In genomic region chr13:94854688-94855087, GRCh38 we compare ENCODE assay signal across 25 cellular contexts.
"Had no signal": no experiment of that assay in that cellular context is flagged by ENCODE, and none has a peak within 500 bp of the region (broad histone marks: within the 10 kb centered on the region; RNA-seq: fewer than 3 reads in every experiment).

No MANE protein-coding gene starts in this region.

- H3K27ac ChIP-seq: ascending aorta, heart left ventricle, ovary, prostate gland, sigmoid colon, tibial nerve had no signal

- DNase-seq: activated CD4-positive, alpha-beta T cell treated with anti-CD3 and anti-CD28 coated beads for 4 hours; activated CD4-positive, alpha-beta T cell treated with anti-CD3 and anti-CD28 coated beads, Interleukin-2, amount 50 U/mL, for 4 hours; activated CD8-positive, alpha-beta memory T cell treated with anti-CD3 and anti-CD28 coated beads, Interleukin-2, amount 50 U/mL, for 4 hours; activated effector memory CD4-positive, alpha-beta T cell treated with anti-CD3 and anti-CD28 coated beads, Interleukin-2, amount 50 U/mL, for 16 hours; activated naive CD4-positive, alpha-beta T cell treated with anti-CD3 and anti-CD28 coated beads, Interleukin-2, amount 10 ng/mL, durations not matched to agents 7 days and 5 days; activated naive CD8-positive, alpha-beta T cell treated with anti-CD3 and anti-CD28 coated beads, Interleukin-2, amount 10 ng/mL, durations not matched to agents 7 days and 5 days; activated T-cell treated with anti-CD3 and anti-CD28 coated beads, Interleukin-2, amount 50 U/mL, for 1 hour; caudate nucleus; cortex of kidney; effector memory CD8-positive, alpha-beta T cell; heart left ventricle; midbrain; naive thymus-derived CD4-positive, alpha-beta T cell; ovary; retina; sigmoid colon; stimulated activated CD4-positive, alpha-beta T cell treated with anti-CD3 and anti-CD28 coated beads, Interleukin-1b, Interleukin-23, amount 100 ng/mL, for 48 hours; stimulated activated naive CD4-positive, alpha-beta T cell treated with Interleukin-2 at 50 U/mL for 16 hours had no signal

- H3K9me3 Mint-ChIP-seq: activated naive CD4-positive, alpha-beta T cell treated with anti-CD3 and anti-CD28 coated beads, Interleukin-2, amount 10 ng/mL, durations not matched to agents 7 days and 5 days; activated T-helper 1 cell treated with anti-CD3 and anti-CD28 coated beads, Interleukin-12 subunit alpha, Interleukin-12 subunit beta, Interleukin-2, Interleukin-4 antibody, amounts not matched to agents 30 ng/mL and 10 ng/mL and 1 ng/mL, durations not matched to agents 14 hours and 24 hours and 36 hours; brain; effector memory CD8-positive, alpha-beta T cell; T-helper 2 cell treated with Interferon-gamma antibody and Interleukin-4, amounts not matched to agents 5 μg/mL and 100 μg/mL, for 36 hours had no signal

- H3K4me3 ChIP-seq: ascending aorta, heart left ventricle, ovary, prostate gland, sigmoid colon, smooth muscle cell, tibial nerve had no signal

- ATAC-seq: effector memory CD8-positive, alpha-beta T cell; heart left ventricle; naive thymus-derived CD4-positive, alpha-beta T cell had no signal

- H3K4me3 Mint-ChIP-seq: activated naive CD4-positive, alpha-beta T cell treated with anti-CD3 and anti-CD28 coated beads, Interleukin-2, amount 10 ng/mL, durations not matched to agents 7 days and 5 days; activated naive CD8-positive, alpha-beta T cell treated with anti-CD3 and anti-CD28 coated beads, Interleukin-2, amount 10 ng/mL, durations not matched to agents 7 days and 5 days; activated T-helper 1 cell treated with anti-CD3 and anti-CD28 coated beads, Interleukin-12 subunit alpha, Interleukin-12 subunit beta, Interleukin-2, Interleukin-4 antibody, amounts not matched to agents 30 ng/mL and 10 ng/mL and 1 ng/mL, durations not matched to agents 14 hours and 24 hours and 36 hours; brain; effector memory CD8-positive, alpha-beta T cell; naive thymus-derived CD4-positive, alpha-beta T cell; T-helper 2 cell treated with Interferon-gamma antibody and Interleukin-4, amounts not matched to agents 5 μg/mL and 100 μg/mL, for 36 hours had no signal

- H3K4me1 Mint-ChIP-seq: activated naive CD8-positive, alpha-beta T cell treated with anti-CD3 and anti-CD28 coated beads, Interleukin-2, amount 10 ng/mL, durations not matched to agents 7 days and 5 days had no signal

- H3K36me3 Mint-ChIP-seq: activated naive CD4-positive, alpha-beta T cell treated with anti-CD3 and anti-CD28 coated beads, Interleukin-2, amount 10 ng/mL, durations not matched to agents 7 days and 5 days; activated naive CD8-positive, alpha-beta T cell treated with anti-CD3 and anti-CD28 coated beads, Interleukin-2, amount 10 ng/mL, durations not matched to agents 7 days and 5 days; brain had no signal

- H3K36me3 ChIP-seq: ascending aorta, heart left ventricle, ovary, prostate gland, sigmoid colon, tibial nerve had no signal

- H3K27ac Mint-ChIP-seq: activated naive CD4-positive, alpha-beta T cell treated with anti-CD3 and anti-CD28 coated beads, Interleukin-2, amount 10 ng/mL, durations not matched to agents 7 days and 5 days; activated naive CD8-positive, alpha-beta T cell treated with anti-CD3 and anti-CD28 coated beads, Interleukin-2, amount 10 ng/mL, durations not matched to agents 7 days and 5 days; activated T-helper 1 cell treated with anti-CD3 and anti-CD28 coated beads, Interleukin-12 subunit alpha, Interleukin-12 subunit beta, Interleukin-2, Interleukin-4 antibody, amounts not matched to agents 30 ng/mL and 10 ng/mL and 1 ng/mL, durations not matched to agents 14 hours and 24 hours and 36 hours; brain; effector memory CD8-positive, alpha-beta T cell; T-helper 2 cell treated with Interferon-gamma antibody and Interleukin-4, amounts not matched to agents 5 μg/mL and 100 μg/mL, for 36 hours had no signal

- H3K27me3 ChIP-seq: ascending aorta, heart left ventricle, ovary, sigmoid colon, tibial nerve had no signal
